Comparison of ENCODE assay signal across 29 cellular contexts in genomic region chr10:1333981-1334380, GRCh38.
"Had no signal": no experiment of that assay in that cellular context is flagged by ENCODE, and none has a peak within 500 bp of the region (broad histone marks: within the 10 kb centered on the region; RNA-seq: fewer than 3 reads in every experiment).

No MANE protein-coding gene starts in this region.

- H3K27ac ChIP-seq: adrenal gland, ascending aorta, body of pancreas, brain microvascular endothelial cell, breast epithelium, cardiac muscle cell had no signal

- H3K4me3 ChIP-seq: adrenal gland, ascending aorta, body of pancreas, breast epithelium, cardiac muscle cell had no signal

- H3K4me1 ChIP-seq: adrenal gland, ascending aorta, body of pancreas, breast epithelium had no signal

- DNase-seq: activated effector memory CD4-positive, alpha-beta T cell treated with anti-CD3 and anti-CD28 coated beads, Interleukin-2, amount 50 U/mL, for 16 hours; activated effector memory CD4-positive, alpha-beta T cell treated with Interleukin-2 at 50 U/mL for 16 hours; activated gamma-delta T cell; activated gamma-delta T cell treated with Interleukin-2 at 50 U/mL for 16 hours; activated naive CD4-positive, alpha-beta T cell; activated naive CD4-positive, alpha-beta T cell treated with anti-CD3 and anti-CD28 coated beads for 36 hours; activated naive CD4-positive, alpha-beta T cell treated with anti-CD3 and anti-CD28 coated beads, Interleukin-2, amount 10 ng/mL, durations not matched to agents 7 days and 5 days; activated naive CD4-positive, alpha-beta T cell treated with anti-CD3 and anti-CD28 coated beads, Interleukin-2, amount 50 U/mL, for 16 hours; activated naive CD4-positive, alpha-beta T cell treated with Interleukin-2 at 50 U/mL for 16 hours; activated naive CD8-positive, alpha-beta T cell treated with anti-CD3 and anti-CD28 coated beads for 36 hours; activated naive CD8-positive, alpha-beta T cell treated with anti-CD3 and anti-CD28 coated beads, Interleukin-2, amount 10 ng/mL, durations not matched to agents 7 days and 5 days; activated naive CD8-positive, alpha-beta T cell treated with anti-CD3 and anti-CD28 coated beads, Interleukin-2, amount 50 U/mL, for 24 hours; activated T-cell treated with anti-CD3 and anti-CD28 coated beads, Interleukin-2, amount 50 U/mL, for 1 hour; activated T-cell treated with anti-CD3 and anti-CD28 coated beads, Interleukin-2, amount 50 U/mL, for 24 hours; activated T-cell treated with anti-CD3 and anti-CD28 coated beads, Interleukin-2, amount 50 U/mL, for 4 hours; activated T-cell treated with anti-CD3 and anti-CD28 coated beads, Interleukin-2, amount 50 U/mL, for 48 hours; activated T-cell treated with anti-CD3 and anti-CD28 coated beads, Interleukin-2, amount 50 U/mL, for 72 hours; adrenal gland; amniotic stem cell; amygdala; anterior cingulate cortex; body of pancreas; brain microvascular endothelial cell; caudate nucleus; central memory CD4-positive, alpha-beta T cell; cerebellar nuclear complex had no signal

- H3K9me3 ChIP-seq: adrenal gland, ascending aorta, body of pancreas, breast epithelium had no signal

- H3K36me3 ChIP-seq: adrenal gland, ascending aorta, brain microvascular endothelial cell, breast epithelium, cardiac muscle cell had no signal

- H3K27me3 ChIP-seq: adrenal gland, ascending aorta, body of pancreas, brain microvascular endothelial cell, cardiac muscle cell had no signal
